In genomic region chr20:36473164-36473563, GRCh38 we compare ENCODE assay signal across 1 cellular context.
TF ChIP-seq lines count a peak whose summit lies in the region.

No MANE protein-coding gene starts in this region.

TF ChIP-seq in GM12878, 131 proteins besides CTCF, POLR2A, EP300 and RAD21 (continued from another document):
- TF ChIP-seq ATF3 (IDR thresholded peaks at IDR 0.05; ENCODE audit: borderline replicate concordance, extremely low read depth, low read depth, low read length) = no peak
